Comparison of ENCODE assay signal across 11 cellular contexts in the genomic region with DNA sequence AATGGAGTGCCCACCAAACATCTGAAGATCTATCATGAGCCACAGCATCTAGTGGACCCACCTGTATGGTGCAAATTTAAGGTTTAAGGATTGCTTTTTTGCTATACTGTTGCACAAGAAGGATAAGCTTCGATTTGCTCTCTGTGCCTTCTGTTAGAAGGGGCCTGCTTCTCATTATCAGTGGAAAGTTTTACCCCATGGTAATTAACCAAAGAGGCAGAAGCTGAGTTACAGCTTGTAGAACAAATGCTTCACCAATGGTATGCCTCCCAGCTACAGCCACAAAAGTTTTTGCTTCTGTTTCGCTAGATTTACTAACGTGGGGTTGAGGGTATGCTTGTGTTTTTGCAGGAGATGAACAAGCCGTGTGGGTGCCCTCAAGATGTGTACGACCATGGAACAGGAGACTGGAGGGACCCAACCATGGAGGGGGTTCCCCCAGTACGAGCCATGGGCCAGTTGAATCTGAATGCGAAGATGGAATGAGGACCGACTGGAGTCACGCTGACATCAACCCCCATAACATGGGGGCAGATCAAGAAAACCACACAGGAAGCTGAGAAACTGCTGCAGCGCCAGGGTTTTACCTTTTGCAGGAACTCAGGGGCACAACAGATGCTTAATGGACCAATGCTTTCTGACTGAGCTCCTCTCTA. TPM values are rescaled to one million over a fixed set of nuclear protein-coding genes. Genes with fewer than 3 reads are reported as not detected.
DNase-seq lines count a peak whose midpoint lies in the region; ATAC-seq and TF ChIP-seq lines count a peak whose summit lies in the region.
"Had no signal": no experiment of that assay in that cellular context is flagged by ENCODE, and none has a peak within 500 bp of the region (broad histone marks: within the 10 kb centered on the region; RNA-seq: fewer than 3 reads in every experiment).

No MANE protein-coding gene starts in this region.

- intact Hi-C loops in CD14-positive monocyte (cut with micrococcal nuclease), result no loop called here

- H3K9me3 Mint-ChIP-seq in CD14-positive monocyte, result peaks cover 27 to 63% (median 56%) of the 10 kb centered on the region in 7 donors
- H3K9me3 Mint-ChIP-seq in activated naive CD4-positive, alpha-beta T cell treated with anti-CD3 and anti-CD28 coated beads, Interleukin-2, amount 50 U/mL, for 24 hours, result no peaks in the 10 kb centered on the region

- H3K4me1 Mint-ChIP-seq in CD14-positive monocyte, result peaks cover 11% of the 10 kb centered on the region
- H3K4me1 Mint-ChIP-seq in activated naive CD4-positive, alpha-beta T cell treated with anti-CD3 and anti-CD28 coated beads, Interleukin-2, amount 50 U/mL, for 24 hours, result peaks cover 53% of the 10 kb centered on the region
- H3K4me1 Mint-ChIP-seq: nephron had no signal

- ATAC-seq in GM21786 (IDR thresholded peaks at IDR 0.05; ENCODE audit: unreplicated experiment), result no peak
- ATAC-seq in GM21390 (IDR thresholded peaks at IDR 0.05; ENCODE audit: unreplicated experiment), result no peak
- ATAC-seq: foreskin keratinocyte, Panc1 had no signal

- H3K27me3 Mint-ChIP-seq in CD14-positive monocyte (ENCODE audit: low read depth in 3 of 3), result peaks cover 6 to 18% (median 11%) of the 10 kb centered on the region in 3 donors
- no peaks in the 10 kb centered on the region for H3K27me3 Mint-ChIP-seq in activated naive CD4-positive, alpha-beta T cell treated with anti-CD3 and anti-CD28 coated beads, Interleukin-2, amount 50 U/mL, for 24 hours

- peaks cover 15 to 26% of the 10 kb centered on the region in 2 donors for H3K36me3 Mint-ChIP-seq in CD14-positive monocyte
- H3K36me3 Mint-ChIP-seq in activated naive CD4-positive, alpha-beta T cell treated with anti-CD3 and anti-CD28 coated beads, Interleukin-2, amount 50 U/mL, for 24 hours, result peaks cover 20% of the 10 kb centered on the region

- no peak for DNase-seq in CD14-positive monocyte (ENCODE audit: low spot score)
- DNase-seq in activated CD4-positive, alpha-beta T cell treated with anti-CD3 and anti-CD28 coated beads for 4 hours, result peak; percentile 45 to 52
- DNase-seq in stimulated activated CD4-positive, alpha-beta T cell treated with anti-CD3 and anti-CD28 coated beads, Interleukin-1b, Interleukin-23, amount 100 ng/mL, for 4 hours (ENCODE audit: low read depth in 2 of 2), result peak; percentile 20 to 25
- DNase-seq in retina, result no peak
- no peak for DNase-seq in A172 (ENCODE audit: low spot score)
- DNase-seq: foreskin keratinocyte had no signal

- no peak for TF ChIP-seq CTCF in CD14-positive monocyte (IDR thresholded peaks at IDR 0.05)

- peak overlapping the region in 1 of 7 donors; percentile 72 for H3K27ac Mint-ChIP-seq in CD14-positive monocyte
- peak overlapping the region; percentile 72 for H3K27ac Mint-ChIP-seq in activated naive CD4-positive, alpha-beta T cell treated with anti-CD3 and anti-CD28 coated beads, Interleukin-2, amount 50 U/mL, for 24 hours
- H3K27ac Mint-ChIP-seq: nephron had no signal

- H3K4me3 Mint-ChIP-seq in CD14-positive monocyte, result peak overlapping the region; percentile 35 to 44
- H3K4me3 Mint-ChIP-seq in activated naive CD4-positive, alpha-beta T cell treated with anti-CD3 and anti-CD28 coated beads, Interleukin-2, amount 50 U/mL, for 24 hours, result peak overlapping the region; percentile 79
- H3K4me3 Mint-ChIP-seq: nephron had no signal

RNA-seq across cellular contexts. Expression of gene ACAD9, which starts 43.5 kb away (rescaled TPM):
- polyA plus RNA-seq in CD14-positive monocyte, result 10 to 100 TPM; 21.9 to 25.6 TPM
- 67.2 and 73.8 TPM in 2 replicates for total RNA-seq in A172 (2014; rRNA removed; shearing (Covaris generic))

Comparison
In these comparisons a context has a peak if more than half of its experiments do, and no peak if none do; other contexts are left out.
1. DNase-seq: peak in activated CD4-positive, alpha-beta T cell treated with anti-CD3 and anti-CD28 coated beads for 4 hours (2 of 2) and stimulated activated CD4-positive, alpha-beta T cell treated with anti-CD3 and anti-CD28 coated beads, Interleukin-1b, Interleukin-23, amount 100 ng/mL, for 4 hours (2 of 2); none in CD14-positive monocyte (single experiment), retina (single experiment) and A172 (single experiment).